In the genomic region with DNA sequence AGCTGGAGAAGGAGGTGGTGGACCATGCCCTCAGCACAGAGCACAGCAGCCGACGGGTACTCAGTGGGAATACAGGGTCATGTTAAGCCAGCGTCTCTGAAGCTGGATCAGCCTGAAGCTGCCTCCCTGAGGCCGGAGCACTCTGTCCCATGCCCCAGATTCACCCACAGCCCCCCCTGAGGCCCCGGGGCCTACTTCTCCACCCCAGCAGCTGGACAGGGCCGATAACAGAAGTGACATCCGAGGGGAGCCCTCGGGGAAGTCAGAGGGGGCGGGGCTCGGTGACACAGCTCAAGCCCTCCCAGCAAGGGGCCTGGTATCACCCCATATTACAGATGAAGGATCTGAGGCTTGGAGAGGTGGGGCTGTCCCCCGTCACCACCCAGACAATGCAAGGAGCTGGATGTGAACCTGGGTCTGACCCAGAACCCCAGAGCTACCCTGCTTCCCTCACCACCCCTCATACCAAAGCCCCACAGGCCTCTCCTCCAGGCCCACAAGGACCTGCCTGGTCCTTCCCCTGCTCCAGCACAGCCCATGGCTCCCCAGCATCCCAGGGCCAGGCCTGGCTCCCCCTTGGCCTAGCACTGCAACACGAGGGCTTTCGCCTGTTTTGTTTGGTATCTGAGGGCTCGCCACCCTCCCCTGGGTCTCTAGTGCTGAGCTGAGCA, we compare ENCODE assay signal across 15 cellular contexts. TPM values are rescaled to one million over a fixed set of nuclear protein-coding genes. Genes with fewer than 3 reads are reported as not detected.
DNase-seq lines count a peak whose midpoint lies in the region; ATAC-seq and TF ChIP-seq lines count a peak whose summit lies in the region.
"Had no signal": no experiment of that assay in that cellular context is flagged by ENCODE, and none has a peak within 500 bp of the region (broad histone marks: within the 10 kb centered on the region; RNA-seq: fewer than 3 reads in every experiment).

No MANE protein-coding gene starts in this region.

- peak overlapping the region; percentile 66 for H3K27ac Mint-ChIP-seq in activated CD4-positive, alpha-beta T cell treated with anti-CD3 and anti-CD28 coated beads, Interleukin-2, amount 10 ng/mL, durations not matched to agents 24 days and 14 days
- H3K27ac Mint-ChIP-seq in dendritic cell treated with granulocyte-macrophage colony-stimulating factor and Interleukin-4, amounts not matched to agents 40 ng/mL and 50 ng/mL, for 4 days, result peak overlapping the region; percentile 86
- peak overlapping the region; percentile 97 for H3K27ac Mint-ChIP-seq in stimulated activated memory B cell treated with anti-CD40 and anti-IgM and Interleukin-4, amounts not matched to agents 10 μg/mL and 1 μg/mL and 100 μg/mL, for 72 hours
- H3K27ac Mint-ChIP-seq in endothelial cell (ENCODE audit: unreplicated experiment) (no peak overlapping the region), type B pancreatic cell (no peak overlapping the region)

- TF ChIP-seq CTCF in RWPE1 (conservative IDR thresholded peaks at IDR 0.05; ENCODE audit: low read depth) (no peak), endothelial cell (IDR thresholded peaks at IDR 0.05; ENCODE audit: unreplicated experiment) (no peak), type B pancreatic cell (conservative IDR thresholded peaks at IDR 0.05) (no peak)

- H3K27ac ChIP-seq in RWPE1, result peak overlapping the region; percentile 91

- no peaks in the 10 kb centered on the region for H3K27me3 Mint-ChIP-seq in activated CD4-positive, alpha-beta T cell treated with anti-CD3 and anti-CD28 coated beads, Interleukin-2, amount 10 ng/mL, durations not matched to agents 24 days and 14 days
- no peaks in the 10 kb centered on the region for H3K27me3 Mint-ChIP-seq in dendritic cell treated with granulocyte-macrophage colony-stimulating factor and Interleukin-4, amounts not matched to agents 40 ng/mL and 50 ng/mL, for 4 days
- H3K27me3 Mint-ChIP-seq in stimulated activated memory B cell treated with anti-CD40 and anti-IgM and Interleukin-4, amounts not matched to agents 10 μg/mL and 1 μg/mL and 100 μg/mL, for 72 hours, result no peaks in the 10 kb centered on the region
- H3K27me3 Mint-ChIP-seq in endothelial cell (ENCODE audit: unreplicated experiment), result peaks cover 3% of the 10 kb centered on the region
- H3K27me3 Mint-ChIP-seq in type B pancreatic cell, result no peaks in the 10 kb centered on the region

- CTCF ChIA-PET in RWPE1 (lab: Yijun Ruan, JAX), result interaction anchor here (1.1 kb wide), 1 partner anchor 14 kb away, joined by 3 read pairs; a partner anchor contains a TSS

- peaks cover 15% of the 10 kb centered on the region for H3K36me3 Mint-ChIP-seq in activated CD4-positive, alpha-beta T cell treated with anti-CD3 and anti-CD28 coated beads, Interleukin-2, amount 10 ng/mL, durations not matched to agents 24 days and 14 days (ENCODE audit: low read depth)
- H3K36me3 Mint-ChIP-seq in dendritic cell treated with granulocyte-macrophage colony-stimulating factor and Interleukin-4, amounts not matched to agents 40 ng/mL and 50 ng/mL, for 4 days (ENCODE audit: low read depth), result peaks cover 50% of the 10 kb centered on the region
- peaks cover 20% of the 10 kb centered on the region for H3K36me3 Mint-ChIP-seq in stimulated activated memory B cell treated with anti-CD40 and anti-IgM and Interleukin-4, amounts not matched to agents 10 μg/mL and 1 μg/mL and 100 μg/mL, for 72 hours
- H3K36me3 Mint-ChIP-seq in endothelial cell (ENCODE audit: low read depth, unreplicated experiment) (no peaks in the 10 kb centered on the region), type B pancreatic cell (no peaks in the 10 kb centered on the region)

- peak; percentile 68 for ATAC-seq in stimulated activated memory B cell treated with anti-CD40 and anti-IgM and Interleukin-4, amounts not matched to agents 10 μg/mL and 1 μg/mL and 100 μg/mL, for 72 hours

- intact Hi-C loops in activated CD4-positive, alpha-beta T cell treated with anti-CD3 and anti-CD28 coated beads, Interleukin-2, amount 10 ng/mL, durations not matched to agents 24 days and 14 days (cut with micrococcal nuclease), result no loop called here
- intact Hi-C loops in dendritic cell treated with granulocyte-macrophage colony-stimulating factor and Interleukin-4, amounts not matched to agents 40 ng/mL and 50 ng/mL, for 4 days (cut with micrococcal nuclease), result no loop called here
- intact Hi-C loops in head of caudate nucleus (cut with DNase I), result no loop called here

- POLR2A ChIA-PET in RWPE1 (lab: Yijun Ruan, JAX; ENCODE audit: low non-redundant PET), result no interaction called here

- H3K9me3 Mint-ChIP-seq in activated CD4-positive, alpha-beta T cell treated with anti-CD3 and anti-CD28 coated beads, Interleukin-2, amount 10 ng/mL, durations not matched to agents 24 days and 14 days, result no peaks in the 10 kb centered on the region
- H3K9me3 Mint-ChIP-seq in dendritic cell treated with granulocyte-macrophage colony-stimulating factor and Interleukin-4, amounts not matched to agents 40 ng/mL and 50 ng/mL, for 4 days, result no peaks in the 10 kb centered on the region
- no peaks in the 10 kb centered on the region for H3K9me3 Mint-ChIP-seq in stimulated activated memory B cell treated with anti-CD40 and anti-IgM and Interleukin-4, amounts not matched to agents 10 μg/mL and 1 μg/mL and 100 μg/mL, for 72 hours
- H3K9me3 Mint-ChIP-seq in endothelial cell (ENCODE audit: unreplicated experiment), result no peaks in the 10 kb centered on the region
- H3K9me3 Mint-ChIP-seq in type B pancreatic cell, result no peaks in the 10 kb centered on the region

- H3K4me1 Mint-ChIP-seq in activated CD4-positive, alpha-beta T cell treated with anti-CD3 and anti-CD28 coated beads, Interleukin-2, amount 10 ng/mL, durations not matched to agents 24 days and 14 days, result peaks cover 40% of the 10 kb centered on the region
- H3K4me1 Mint-ChIP-seq in dendritic cell treated with granulocyte-macrophage colony-stimulating factor and Interleukin-4, amounts not matched to agents 40 ng/mL and 50 ng/mL, for 4 days (ENCODE audit: low read depth), result peaks cover 40% of the 10 kb centered on the region
- peaks cover 67% of the 10 kb centered on the region for H3K4me1 Mint-ChIP-seq in stimulated activated memory B cell treated with anti-CD40 and anti-IgM and Interleukin-4, amounts not matched to agents 10 μg/mL and 1 μg/mL and 100 μg/mL, for 72 hours
- H3K4me1 Mint-ChIP-seq in endothelial cell (ENCODE audit: unreplicated experiment), result no peaks in the 10 kb centered on the region
- peaks cover 12% of the 10 kb centered on the region for H3K4me1 Mint-ChIP-seq in type B pancreatic cell (ENCODE audit: unreplicated experiment)

- H3K4me3 Mint-ChIP-seq in activated CD4-positive, alpha-beta T cell treated with anti-CD3 and anti-CD28 coated beads, Interleukin-2, amount 10 ng/mL, durations not matched to agents 24 days and 14 days, result peak overlapping the region; percentile 12
- no peak overlapping the region for H3K4me3 Mint-ChIP-seq in dendritic cell treated with granulocyte-macrophage colony-stimulating factor and Interleukin-4, amounts not matched to agents 40 ng/mL and 50 ng/mL, for 4 days
- peak overlapping the region; percentile 66 for H3K4me3 Mint-ChIP-seq in stimulated activated memory B cell treated with anti-CD40 and anti-IgM and Interleukin-4, amounts not matched to agents 10 μg/mL and 1 μg/mL and 100 μg/mL, for 72 hours
- H3K4me3 Mint-ChIP-seq in endothelial cell (ENCODE audit: unreplicated experiment) (no peak overlapping the region), type B pancreatic cell (no peak overlapping the region)

- peak; percentile 69 for DNase-seq in activated CD4-positive, alpha-beta T cell treated with anti-CD3 and anti-CD28 coated beads, Interleukin-2, amount 10 ng/mL, durations not matched to agents 24 days and 14 days
- DNase-seq in activated CD4-positive, alpha-beta T cell treated with anti-CD3 and anti-CD28 coated beads for 4 hours, result no peak
- DNase-seq in RWPE1 (ENCODE audit: low spot score), result no peak
- DNase-seq in head of caudate nucleus, result no peak
- DNase-seq in endothelial cell (ENCODE audit: low spot score), result no peak
- no peak for DNase-seq in type B pancreatic cell (ENCODE audit: extremely low spot score, unreplicated experiment)
- DNase-seq: caudate nucleus, EL, islet precursor cell, KG1, NCI-H2029 had no signal

RNA-seq across cellular contexts. Expression of a gene that starts 5.7 kb away (rescaled TPM):
- 86.8 and 91.5 TPM in 2 replicates for total RNA-seq in activated CD4-positive, alpha-beta T cell treated with anti-CD3 and anti-CD28 coated beads, Interleukin-2, amount 10 ng/mL, durations not matched to agents 24 days and 14 days
- total RNA-seq in endothelial cell (ENCODE audit: unreplicated experiment) (40.6 TPM), type B pancreatic cell (ENCODE audit: low replicate concordance) (48.8 and 56.7 TPM in 2 replicates)

RNA-seq across cellular contexts. Expression of a gene that starts 9.8 kb away (rescaled TPM):
- total RNA-seq in activated CD4-positive, alpha-beta T cell treated with anti-CD3 and anti-CD28 coated beads, Interleukin-2, amount 10 ng/mL, durations not matched to agents 24 days and 14 days, result 12.9 and 16.8 TPM in 2 replicates
- total RNA-seq in endothelial cell (ENCODE audit: unreplicated experiment), result not detected
- 1.2 and 2.2 TPM in 2 replicates for total RNA-seq in type B pancreatic cell (ENCODE audit: low replicate concordance)
- total RNA-seq: A673 had no signal

RNA-seq across cellular contexts. Expression of a gene that starts 14.0 kb away (rescaled TPM):
- total RNA-seq in activated CD4-positive, alpha-beta T cell treated with anti-CD3 and anti-CD28 coated beads, Interleukin-2, amount 10 ng/mL, durations not matched to agents 24 days and 14 days, result not detected in 2 replicates
- total RNA-seq in endothelial cell (ENCODE audit: unreplicated experiment), result not detected
- not detected in 2 replicates for total RNA-seq in type B pancreatic cell (ENCODE audit: low replicate concordance)
- total RNA-seq: A673; T-helper 1 cell treated with Interleukin-12 subunit alpha and Interleukin-12 subunit beta and Interleukin-4 antibody, amounts not matched to agents 30 ng/mL and 1 ng/mL, for 36 hours had no signal

RNA-seq across cellular contexts. Expression of a gene that starts 14.3 kb away (rescaled TPM):
- total RNA-seq in activated CD4-positive, alpha-beta T cell treated with anti-CD3 and anti-CD28 coated beads, Interleukin-2, amount 10 ng/mL, durations not matched to agents 24 days and 14 days, result 58.1 and 61.1 TPM in 2 replicates
- total RNA-seq in endothelial cell (ENCODE audit: unreplicated experiment) (66.5 TPM), type B pancreatic cell (ENCODE audit: low replicate concordance) (59.6 and 74.2 TPM in 2 replicates)

RNA-seq across cellular contexts. Expression of a gene that starts 18.5 kb away (rescaled TPM):
- 35.6 and 36.6 TPM in 2 replicates for total RNA-seq in activated CD4-positive, alpha-beta T cell treated with anti-CD3 and anti-CD28 coated beads, Interleukin-2, amount 10 ng/mL, durations not matched to agents 24 days and 14 days
- 108 TPM for total RNA-seq in endothelial cell (ENCODE audit: unreplicated experiment)
- 83.0 and 124 TPM in 2 replicates for total RNA-seq in type B pancreatic cell (ENCODE audit: low replicate concordance)

Comparison
In these comparisons a context has a peak if more than half of its experiments do, and no peak if none do; other contexts are left out.
1. H3K27ac Mint-ChIP-seq: peak in activated CD4-positive, alpha-beta T cell treated with anti-CD3 and anti-CD28 coated beads, Interleukin-2, amount 10 ng/mL, durations not matched to agents 24 days and 14 days (single experiment), dendritic cell treated with granulocyte-macrophage colony-stimulating factor and Interleukin-4, amounts not matched to agents 40 ng/mL and 50 ng/mL, for 4 days (single experiment) and stimulated activated memory B cell treated with anti-CD40 and anti-IgM and Interleukin-4, amounts not matched to agents 10 μg/mL and 1 μg/mL and 100 μg/mL, for 72 hours (single experiment); none in endothelial cell (single experiment) and type B pancreatic cell (single experiment).
2. H3K4me3 Mint-ChIP-seq: peak in activated CD4-positive, alpha-beta T cell treated with anti-CD3 and anti-CD28 coated beads, Interleukin-2, amount 10 ng/mL, durations not matched to agents 24 days and 14 days (single experiment) and stimulated activated memory B cell treated with anti-CD40 and anti-IgM and Interleukin-4, amounts not matched to agents 10 μg/mL and 1 μg/mL and 100 μg/mL, for 72 hours (single experiment); none in dendritic cell treated with granulocyte-macrophage colony-stimulating factor and Interleukin-4, amounts not matched to agents 40 ng/mL and 50 ng/mL, for 4 days (single experiment), endothelial cell (single experiment) and type B pancreatic cell (single experiment).